In the genomic region with DNA sequence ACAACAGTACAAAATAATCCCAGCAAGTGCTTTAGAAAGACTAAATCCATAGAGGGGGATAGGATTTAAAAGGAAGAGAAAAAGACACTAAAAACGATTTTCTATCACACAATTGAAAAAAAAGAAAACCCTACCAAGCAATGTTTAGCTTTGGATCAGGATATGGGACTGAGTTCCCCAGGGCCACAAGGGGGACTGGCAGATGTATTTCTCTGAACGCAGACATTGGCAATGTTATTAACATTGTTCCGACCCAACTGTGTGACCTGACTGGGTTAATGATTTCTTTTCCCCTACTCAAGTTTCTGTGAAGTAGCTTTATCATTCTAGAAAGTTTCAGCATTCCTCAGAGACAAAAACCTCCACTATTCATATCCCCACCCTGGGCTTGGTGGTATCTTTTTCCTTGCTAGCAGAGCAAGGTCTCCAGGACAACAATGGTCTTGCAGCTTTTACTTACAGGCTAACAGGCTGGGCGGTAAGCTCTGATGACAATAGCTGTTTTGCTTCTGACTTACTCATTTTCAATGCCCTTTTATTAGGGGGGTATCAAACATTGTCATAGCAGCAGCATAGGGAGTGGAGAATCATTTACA, we compare ENCODE assay signal across 2 cellular contexts.
TF ChIP-seq lines count a peak whose summit lies in the region.

No MANE protein-coding gene starts in this region.

TF ChIP-seq in GM23338, 12 proteins besides CTCF, POLR2A, EP300 and RAD21 (continues in another document):
- TF ChIP-seq, protein P1, sequence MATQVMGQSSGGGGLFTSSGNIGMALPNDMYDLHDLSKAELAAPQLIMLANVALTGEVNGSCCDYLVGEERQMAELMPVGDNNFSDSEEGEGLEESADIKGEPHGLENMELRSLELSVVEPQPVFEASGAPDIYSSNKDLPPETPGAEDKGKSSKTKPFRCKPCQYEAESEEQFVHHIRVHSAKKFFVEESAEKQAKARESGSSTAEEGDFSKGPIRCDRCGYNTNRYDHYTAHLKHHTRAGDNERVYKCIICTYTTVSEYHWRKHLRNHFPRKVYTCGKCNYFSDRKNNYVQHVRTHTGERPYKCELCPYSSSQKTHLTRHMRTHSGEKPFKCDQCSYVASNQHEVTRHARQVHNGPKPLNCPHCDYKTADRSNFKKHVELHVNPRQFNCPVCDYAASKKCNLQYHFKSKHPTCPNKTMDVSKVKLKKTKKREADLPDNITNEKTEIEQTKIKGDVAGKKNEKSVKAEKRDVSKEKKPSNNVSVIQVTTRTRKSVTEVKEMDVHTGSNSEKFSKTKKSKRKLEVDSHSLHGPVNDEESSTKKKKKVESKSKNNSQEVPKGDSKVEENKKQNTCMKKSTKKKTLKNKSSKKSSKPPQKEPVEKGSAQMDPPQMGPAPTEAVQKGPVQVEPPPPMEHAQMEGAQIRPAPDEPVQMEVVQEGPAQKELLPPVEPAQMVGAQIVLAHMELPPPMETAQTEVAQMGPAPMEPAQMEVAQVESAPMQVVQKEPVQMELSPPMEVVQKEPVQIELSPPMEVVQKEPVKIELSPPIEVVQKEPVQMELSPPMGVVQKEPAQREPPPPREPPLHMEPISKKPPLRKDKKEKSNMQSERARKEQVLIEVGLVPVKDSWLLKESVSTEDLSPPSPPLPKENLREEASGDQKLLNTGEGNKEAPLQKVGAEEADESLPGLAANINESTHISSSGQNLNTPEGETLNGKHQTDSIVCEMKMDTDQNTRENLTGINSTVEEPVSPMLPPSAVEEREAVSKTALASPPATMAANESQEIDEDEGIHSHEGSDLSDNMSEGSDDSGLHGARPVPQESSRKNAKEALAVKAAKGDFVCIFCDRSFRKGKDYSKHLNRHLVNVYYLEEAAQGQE (IDR thresholded peaks at IDR 0.05; ENCODE audit: unreplicated experiment) = no peak
- TF ChIP-seq JUNB (IDR thresholded peaks at IDR 0.05; ENCODE audit: unreplicated experiment) (no peak), EZH2phosphoT487 (IDR thresholded peaks at IDR 0.05; ENCODE audit: unreplicated experiment) (no peak), ZNF331 (CRISPR knock-in tag; IDR thresholded peaks at IDR 0.05; ENCODE audit: low read depth) (no peak), EZH2 (IDR thresholded peaks at IDR 0.05; ENCODE audit: low read depth, unreplicated experiment) (no peak), ZNF114 (CRISPR knock-in tag; IDR thresholded peaks at IDR 0.05) (no peak), CREB1 (CRISPR knock-in tag; IDR thresholded peaks at IDR 0.05; ENCODE audit: low read depth) (no peak), STAT1 (IDR thresholded peaks at IDR 0.05; ENCODE audit: unreplicated experiment) (no peak), POLR2AphosphoS5 (IDR thresholded peaks at IDR 0.05; ENCODE audit: low read depth) (no peak)
- TF ChIP-seq, protein P2, sequence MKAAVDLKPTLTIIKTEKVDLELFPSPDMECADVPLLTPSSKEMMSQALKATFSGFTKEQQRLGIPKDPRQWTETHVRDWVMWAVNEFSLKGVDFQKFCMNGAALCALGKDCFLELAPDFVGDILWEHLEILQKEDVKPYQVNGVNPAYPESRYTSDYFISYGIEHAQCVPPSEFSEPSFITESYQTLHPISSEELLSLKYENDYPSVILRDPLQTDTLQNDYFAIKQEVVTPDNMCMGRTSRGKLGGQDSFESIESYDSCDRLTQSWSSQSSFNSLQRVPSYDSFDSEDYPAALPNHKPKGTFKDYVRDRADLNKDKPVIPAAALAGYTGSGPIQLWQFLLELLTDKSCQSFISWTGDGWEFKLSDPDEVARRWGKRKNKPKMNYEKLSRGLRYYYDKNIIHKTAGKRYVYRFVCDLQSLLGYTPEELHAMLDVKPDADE (IDR thresholded peaks at IDR 0.05) = no peak

TF ChIP-seq in K562, 482 proteins besides CTCF, POLR2A, EP300 and RAD21:
- no peak for TF ChIP-seq TSC22D4 (tag; IDR thresholded peaks at IDR 0.05)
TF ChIP-seq in K562: peak in this region for 0.
